32 cellular contexts compared by ENCODE assay signal in genomic region chr22:17143826-17144225, GRCh38. TPM values are rescaled to one million over a fixed set of nuclear protein-coding genes. Genes with fewer than 3 reads are reported as not detected.
"Had no signal": no experiment of that assay in that cellular context is flagged by ENCODE, and none has a peak within 500 bp of the region (broad histone marks: within the 10 kb centered on the region; RNA-seq: fewer than 3 reads in every experiment).

No MANE protein-coding gene starts in this region.

- DNase-seq: activated B cell treated with CpG ODN at 0.5 μM for 24 hours; activated CD4-positive, alpha-beta T cell treated with anti-CD3 and anti-CD28 coated beads for 48 hours; activated CD4-positive, alpha-beta T cell treated with anti-CD3 and anti-CD28 coated beads, Interleukin-2, amount 50 U/mL, for 1 hour; activated CD4-positive, alpha-beta T cell treated with anti-CD3 and anti-CD28 coated beads, Interleukin-2, amount 50 U/mL, for 48 hours; activated CD8-positive, alpha-beta memory T cell treated with anti-CD3 and anti-CD28 coated beads for 24 hours; activated CD8-positive, alpha-beta T cell treated with anti-CD3 and anti-CD28 coated beads for 36 hours; activated gamma-delta T cell treated with Interleukin-2 at 50 U/mL for 16 hours; activated naive CD4-positive, alpha-beta T cell treated with anti-CD3 and anti-CD28 coated beads, Interleukin-2, amount 50 U/mL, for 16 hours; activated naive CD4-positive, alpha-beta T cell treated with Interleukin-2 at 50 U/mL for 16 hours; activated T-cell treated with anti-CD3 and anti-CD28 coated beads, Interleukin-2, amount 50 U/mL, for 48 hours; amniotic stem cell; anterior cingulate cortex; brain microvascular endothelial cell; cortex of kidney; dermis blood vessel endothelial cell; effector CD4-positive, alpha-beta T cell; effector memory CD8-positive, alpha-beta T cell; esophagus squamous epithelium; foreskin melanocyte; T-helper 1 cell; T-helper 17 cell; T1000; WERI-Rb-1 had no signal

- H3K27ac Mint-ChIP-seq: activated B cell treated with CpG ODN at 0.5 μM for 24 hours; activated CD8-positive, alpha-beta T cell treated with anti-CD3 and anti-CD28 coated beads for 36 hours; activated naive CD8-positive, alpha-beta T cell; activated T-helper 1 cell treated with anti-CD3 and anti-CD28 coated beads, Interleukin-12 subunit alpha, Interleukin-12 subunit beta, Interleukin-2, Interleukin-4 antibody, amounts not matched to agents 30 ng/mL and 10 ng/mL and 1 ng/mL, durations not matched to agents 14 hours and 24 hours and 36 hours; activated T-helper 2 cell treated with anti-CD3 and anti-CD28 coated beads, Interferon-gamma antibody, Interleukin-2, Interleukin-4, amounts not matched to agents 10 μg/mL and 5 μg/mL and 100 μg/mL, durations not matched to agents 14 hours and 24 hours and 36 hours; effector memory CD8-positive, alpha-beta T cell; T-helper 2 cell treated with Interferon-gamma antibody and Interleukin-4, amounts not matched to agents 5 μg/mL and 100 μg/mL, for 36 hours had no signal

- H3K27me3 ChIP-seq: brain microvascular endothelial cell, esophagus squamous epithelium, gastroesophageal sphincter had no signal

- ATAC-seq: activated CD4-positive, CD25-positive, alpha-beta regulatory T cell treated with anti-CD3 and anti-CD28 coated beads, Interleukin-2, amount 50 U/mL, for 24 hours; activated CD8-positive, alpha-beta T cell treated with anti-CD3 and anti-CD28 coated beads for 36 hours; effector memory CD8-positive, alpha-beta T cell; gastroesophageal sphincter; T-helper 17 cell had no signal

- H3K27ac ChIP-seq: brain microvascular endothelial cell, epithelial cell of prostate, esophagus squamous epithelium, gastroesophageal sphincter, WERI-Rb-1 had no signal

- H3K4me1 ChIP-seq: gastroesophageal sphincter had no signal

- H3K4me3 Mint-ChIP-seq: activated B cell treated with CpG ODN at 0.5 μM for 24 hours; activated CD8-positive, alpha-beta T cell treated with anti-CD3 and anti-CD28 coated beads for 36 hours; activated naive CD8-positive, alpha-beta T cell; activated T-helper 1 cell treated with anti-CD3 and anti-CD28 coated beads, Interleukin-12 subunit alpha, Interleukin-12 subunit beta, Interleukin-2, Interleukin-4 antibody, amounts not matched to agents 30 ng/mL and 10 ng/mL and 1 ng/mL, durations not matched to agents 14 hours and 24 hours and 36 hours; central memory CD8-positive, alpha-beta T cell; effector memory CD8-positive, alpha-beta T cell; T-helper 17 cell; T-helper 2 cell treated with Interferon-gamma antibody and Interleukin-4, amounts not matched to agents 5 μg/mL and 100 μg/mL, for 36 hours had no signal

- H3K9me3 Mint-ChIP-seq: activated B cell treated with CpG ODN at 0.5 μM for 24 hours; activated CD8-positive, alpha-beta T cell treated with anti-CD3 and anti-CD28 coated beads for 36 hours; activated T-helper 1 cell treated with anti-CD3 and anti-CD28 coated beads, Interleukin-12 subunit alpha, Interleukin-12 subunit beta, Interleukin-2, Interleukin-4 antibody, amounts not matched to agents 30 ng/mL and 10 ng/mL and 1 ng/mL, durations not matched to agents 14 hours and 24 hours and 36 hours; activated T-helper 2 cell treated with anti-CD3 and anti-CD28 coated beads, Interferon-gamma antibody, Interleukin-2, Interleukin-4, amounts not matched to agents 10 μg/mL and 5 μg/mL and 100 μg/mL, durations not matched to agents 14 hours and 24 hours and 36 hours; central memory CD8-positive, alpha-beta T cell; effector memory CD8-positive, alpha-beta T cell; T-helper 2 cell treated with Interferon-gamma antibody and Interleukin-4, amounts not matched to agents 5 μg/mL and 100 μg/mL, for 36 hours had no signal

- H3K27me3 Mint-ChIP-seq: activated B cell treated with CpG ODN at 0.5 μM for 24 hours; activated CD8-positive, alpha-beta T cell treated with anti-CD3 and anti-CD28 coated beads for 36 hours; activated naive CD8-positive, alpha-beta T cell; central memory CD8-positive, alpha-beta T cell; effector memory CD8-positive, alpha-beta T cell; T-helper 17 cell had no signal

- H3K4me3 ChIP-seq: esophagus squamous epithelium, gastroesophageal sphincter had no signal

- H3K4me1 Mint-ChIP-seq: activated B cell treated with CpG ODN at 0.5 μM for 24 hours; central memory CD8-positive, alpha-beta T cell; T-helper 17 cell had no signal

- H3K9me3 ChIP-seq: esophagus squamous epithelium, gastroesophageal sphincter had no signal

RNA-seq across cellular contexts. Expression of gene TMEM121B, which starts 22.7 kb away (rescaled TPM):
- total RNA-seq: bronchial epithelial cell had no signal
